ENCODE assay signal across 17 cellular contexts in the genomic region with DNA sequence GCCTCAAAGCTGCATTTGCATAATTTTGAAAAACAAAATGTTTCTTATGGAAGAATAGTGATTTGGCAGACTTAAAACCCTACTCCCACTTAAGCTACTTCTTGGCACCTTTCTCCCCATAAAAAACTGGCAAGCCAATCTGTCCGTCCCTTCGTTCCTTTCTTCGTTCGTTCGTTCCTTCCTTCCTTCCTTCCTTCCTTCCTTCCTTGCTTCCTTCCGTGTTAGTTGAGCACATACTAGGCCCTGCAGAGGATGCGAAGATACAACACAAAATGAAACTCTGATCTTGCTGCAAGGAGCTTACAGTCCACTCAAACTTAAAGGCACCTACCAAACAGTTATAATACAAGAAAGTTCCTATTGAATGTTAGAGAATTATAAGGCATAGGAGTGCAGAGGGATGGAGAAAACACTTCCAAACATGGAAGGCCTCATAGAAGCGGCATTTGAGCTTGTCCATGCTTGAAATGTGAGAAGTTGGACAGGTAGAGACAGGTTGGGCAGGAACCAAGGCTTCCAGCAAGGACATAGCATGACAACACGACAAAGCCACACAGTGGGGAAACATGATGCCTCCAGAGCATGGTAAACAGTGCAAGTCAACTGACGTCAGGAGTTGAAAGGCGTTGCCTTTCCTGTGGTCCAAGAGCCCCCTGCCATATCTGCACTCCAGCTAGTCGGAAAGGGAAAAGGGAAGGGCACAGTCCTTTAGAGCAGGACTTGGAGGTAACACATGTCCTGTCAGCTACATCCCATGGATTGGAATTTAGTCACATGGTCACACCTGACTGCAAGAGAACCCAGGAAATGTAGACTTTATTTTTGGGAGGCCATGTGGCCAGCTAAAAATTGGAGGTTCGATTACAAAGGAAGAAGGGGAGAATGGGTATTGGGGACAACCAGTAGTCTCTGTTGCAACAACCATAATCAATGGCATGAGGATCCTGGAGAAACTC. TPM values are rescaled to one million over a fixed set of nuclear protein-coding genes. Genes with fewer than 3 reads are reported as not detected.
DNase-seq lines count a peak whose midpoint lies in the region; ATAC-seq and TF ChIP-seq lines count a peak whose summit lies in the region.
"Had no signal": no experiment of that assay in that cellular context is flagged by ENCODE, and none has a peak within 500 bp of the region (broad histone marks: within the 10 kb centered on the region; RNA-seq: fewer than 3 reads in every experiment).

No MANE protein-coding gene starts in this region.

- no peaks in the 10 kb centered on the region for H3K9me3 ChIP-seq in HEK293 (ENCODE audit: control insufficient read depth, insufficient read depth, low read depth, low read length)
- H3K9me3 ChIP-seq: Caco-2, HAP-1 had no signal

- CTCF ChIA-PET in HEK293 (lab: Yijun Ruan, JAX): interaction anchor here (0.6 to 1.9 kb wide), 7 partner anchors 11 to 146 kb away, joined by 3 to 7 read pairs (median 4); no protein-coding TSS in a partner anchor

- POLR2A ChIA-PET in HEK293 (lab: Yijun Ruan, JAX): no interaction called here

- H3K4me3 ChIP-seq in HEK293 (ENCODE audit: low read depth, low read length): no peak overlapping the region
- H3K4me3 ChIP-seq: HAP-1 had no signal

- no peaks in the 10 kb centered on the region for H3K36me3 ChIP-seq in HEK293 (ENCODE audit: control insufficient read depth in 2 of 2, insufficient read depth in 1 of 2, low read length in 2 of 2)
- H3K36me3 ChIP-seq: HAP-1 had no signal

- no peak overlapping the region for H3K27ac ChIP-seq in HEK293 (ENCODE audit: extremely low read depth, low read depth, low read length)
- H3K27ac ChIP-seq: HL-60 had no signal

- no peaks in the 10 kb centered on the region for H3K4me1 ChIP-seq in HEK293 (ENCODE audit: control insufficient read depth, insufficient read depth, low read length)
- H3K4me1 ChIP-seq: Caco-2 had no signal

- peak; percentile 77 for ATAC-seq in esophagus mucosa
- ATAC-seq in HG02885 (IDR thresholded peaks at IDR 0.05; ENCODE audit: poor library complexity, unreplicated experiment): no peak
- no peak for ATAC-seq in HG02884 (IDR thresholded peaks at IDR 0.05; ENCODE audit: unreplicated experiment)

- TF ChIP-seq CTCF in HEK293 (tag by site-specific recombination; IDR thresholded peaks at IDR 0.05): no peak

- DNase-seq in NCI-H748 (lab: John Stamatoyannopoulos, UW; ENCODE audit: unreplicated experiment) (peak; percentile 49), NCI-H748 treated with DMSO at 0.1 percent for 48 hours (lab: John Stamatoyannopoulos, UW) (no peak), NCI-H510A (lab: John Stamatoyannopoulos, UW) (peak; percentile 93), COR-L47 (lab: John Stamatoyannopoulos, UW) (no peak)
- DNase-seq: C1 segment of cervical spinal cord; Caco-2; CD4-positive, alpha-beta memory T cell; DMS53; GF-D8; HFFc6 had no signal

TF ChIP-seq in HEK293, 187 proteins besides CTCF, POLR2A, EP300 and RAD21:
- TF ChIP-seq SCRT1 (tag by site-specific recombination; IDR thresholded peaks at IDR 0.05; ENCODE audit: borderline replicate concordance) (no peak), ZNF645 (tag by site-specific recombination; IDR thresholded peaks at IDR 0.05) (no peak), ZFHX2 (tag by site-specific recombination; conservative IDR thresholded peaks at IDR 0.05) (no peak), ZNF366 (tag by site-specific recombination; conservative IDR thresholded peaks at IDR 0.05) (0 out of 2 replicates have a peak, but pooled peaks have one; percentile 18), GFI1B (tag by site-specific recombination; IDR thresholded peaks at IDR 0.05) (no peak), ZFP3 (tag by site-specific recombination; IDR thresholded peaks at IDR 0.05; ENCODE audit: low read depth) (no peak), ZNF175 (tag by site-specific recombination; IDR thresholded peaks at IDR 0.05) (no peak), ZNF707 (tag by site-specific recombination; IDR thresholded peaks at IDR 0.05) (no peak), ZNF664 (tag by site-specific recombination; IDR thresholded peaks at IDR 0.05) (peak; percentile 91)

RNA-seq across cellular contexts. Expression of gene PNPLA1, which starts 7.0 kb away (rescaled TPM):
- total RNA-seq in esophagus mucosa: 0.20 TPM
- total RNA-seq: H1, HFFc6 had no signal

RNA-seq across cellular contexts. Expression of gene BNIP5, which starts 59.8 kb away (rescaled TPM):
- total RNA-seq in esophagus mucosa: not detected
- total RNA-seq: CD4-positive, alpha-beta memory T cell; H1; HFFc6 had no signal

Comparison
In these comparisons a context has a peak if more than half of its experiments do, and no peak if none do; other contexts are left out.
1. DNase-seq: peak in NCI-H748 (single experiment) and NCI-H510A (single experiment); none in NCI-H748 treated with DMSO at 0.1 percent for 48 hours (single experiment) and COR-L47 (single experiment).